ENCODE assay signal across 8 cellular contexts in genomic region chr20:63657260-63657936, GRCh38. TPM values are rescaled to one million over a fixed set of nuclear protein-coding genes. Genes with fewer than 3 reads are reported as not detected.
DNase-seq lines count a peak whose midpoint lies in the region; TF ChIP-seq lines count a peak whose summit lies in the region.

No MANE protein-coding gene starts in this region.

- peaks cover 49% of the 10 kb centered on the region for H3K4me1 Mint-ChIP-seq in dendritic cell treated with granulocyte-macrophage colony-stimulating factor and Interleukin-4, amounts not matched to agents 40 ng/mL and 50 ng/mL, for 4 days (ENCODE audit: low read depth)

- peak overlapping the region; percentile 96 for H3K4me3 Mint-ChIP-seq in dendritic cell treated with granulocyte-macrophage colony-stimulating factor and Interleukin-4, amounts not matched to agents 40 ng/mL and 50 ng/mL, for 4 days

- peaks cover 21% of the 10 kb centered on the region for H3K27me3 Mint-ChIP-seq in dendritic cell treated with granulocyte-macrophage colony-stimulating factor and Interleukin-4, amounts not matched to agents 40 ng/mL and 50 ng/mL, for 4 days

- H3K36me3 Mint-ChIP-seq in dendritic cell treated with granulocyte-macrophage colony-stimulating factor and Interleukin-4, amounts not matched to agents 40 ng/mL and 50 ng/mL, for 4 days (ENCODE audit: low read depth): peaks cover 46% of the 10 kb centered on the region

- H3K9me3 ChIP-seq in MM.1S (replicated peaks; ENCODE audit: insufficient read depth, low read length) (no peaks in the 10 kb centered on the region), neural cell (ENCODE audit: low read length) (no peaks in the 10 kb centered on the region)

- H3K4me1 ChIP-seq in MM.1S (ENCODE audit: low read length): 0 out of 2 replicates have a peak, but pooled peaks cover 4% of the 10 kb centered on the region

- H3K9me3 Mint-ChIP-seq in dendritic cell treated with granulocyte-macrophage colony-stimulating factor and Interleukin-4, amounts not matched to agents 40 ng/mL and 50 ng/mL, for 4 days: no peaks in the 10 kb centered on the region

- H3K79me2 ChIP-seq in MM.1S (ENCODE audit: low read length) (peaks cover 21% of the 10 kb centered on the region), neural cell (replicated peaks; ENCODE audit: insufficient read depth, low read length) (peaks cover 3% of the 10 kb centered on the region)

- H3K27ac ChIP-seq in MM.1S (ENCODE audit: low read length) (no peak overlapping the region), neural cell (ENCODE audit: low read length) (peak overlapping the region; percentile 55)

- TF ChIP-seq CTCF in MM.1S (IDR thresholded peaks at IDR 0.05; ENCODE audit: low read length) (no peak), neural cell (IDR thresholded peaks at IDR 0.05; ENCODE audit: poor library complexity, severe bottlenecking) (no peak)

- H2AFZ ChIP-seq in MM.1S (ENCODE audit: low read length): peak overlapping the region; percentile 95
- peak overlapping the region; percentile 32 for H2AFZ ChIP-seq in neural cell (ENCODE audit: low read depth, low read length)

- no peak for TF ChIP-seq EP300 in neural cell (conservative IDR thresholded peaks at IDR 0.05; ENCODE audit: poor library complexity, severe bottlenecking)

- H3K4me3 ChIP-seq in MM.1S (ENCODE audit: low read length) (peak overlapping the region; percentile 95), neural cell (ENCODE audit: low read length) (peak overlapping the region; percentile 86)

- H3K27ac Mint-ChIP-seq in dendritic cell treated with granulocyte-macrophage colony-stimulating factor and Interleukin-4, amounts not matched to agents 40 ng/mL and 50 ng/mL, for 4 days: peak overlapping the region; percentile 99

- H3K36me3 ChIP-seq in MM.1S (replicated peaks; ENCODE audit: insufficient read depth, low read length) (no peaks in the 10 kb centered on the region), neural cell (ENCODE audit: insufficient read depth, low read length) (no peaks in the 10 kb centered on the region)

- intact Hi-C loops in dendritic cell treated with granulocyte-macrophage colony-stimulating factor and Interleukin-4, amounts not matched to agents 40 ng/mL and 50 ng/mL, for 4 days (cut with micrococcal nuclease): no loop called here

- no peaks in the 10 kb centered on the region for H3K9me2 ChIP-seq in MM.1S (replicated peaks; ENCODE audit: insufficient read depth, low read length)
- no peaks in the 10 kb centered on the region for H3K9me2 ChIP-seq in neural cell (ENCODE audit: insufficient read depth, low read length)

- DNase-seq in NCI-H2227 (lab: John Stamatoyannopoulos, UW; ENCODE audit: unreplicated experiment): peak; percentile 55
- no peak for DNase-seq in NCI-H2227 treated with DMSO at 0.1 percent for 48 hours (lab: John Stamatoyannopoulos, UW)
- no peak for DNase-seq in MM.1S
- no peak for DNase-seq in stimulated activated naive CD4-positive, alpha-beta T cell treated with Interleukin-2 at 50 U/mL for 16 hours (lab: John Stamatoyannopoulos, UW)
- no peak for DNase-seq in SK-N-DZ (ENCODE audit: low spot score)
- DNase-seq in retina: no peak

- H3F3A ChIP-seq in MM.1S (ENCODE audit: insufficient read depth, low read length) (no peaks in the 10 kb centered on the region), neural cell (ENCODE audit: insufficient read depth, low read length, poor library complexity, severe bottlenecking) (no peaks in the 10 kb centered on the region)

- H3K9ac ChIP-seq in MM.1S (ENCODE audit: low read length) (peak overlapping the region; percentile 85; the same call in 1 of the 2 replicates), neural cell (ENCODE audit: low read length) (peak overlapping the region; percentile 64)

- TF ChIP-seq RAD21 in neural cell (conservative IDR thresholded peaks at IDR 0.05): no peak

- H3K4me2 ChIP-seq in MM.1S (ENCODE audit: low read depth, low read length) (peak overlapping the region; percentile 70), neural cell (ENCODE audit: low read length) (no peak overlapping the region)

- H3K27me3 ChIP-seq in MM.1S (replicated peaks; ENCODE audit: insufficient read depth, low read length): peaks cover 26% of the 10 kb centered on the region
- H3K27me3 ChIP-seq in neural cell (ENCODE audit: insufficient read depth, low read depth, low read length): no peaks in the 10 kb centered on the region

- H4K20me1 ChIP-seq in MM.1S (ENCODE audit: insufficient read depth, low read length): no peaks in the 10 kb centered on the region
- H4K20me1 ChIP-seq in neural cell (ENCODE audit: insufficient read depth): no peaks in the 10 kb centered on the region

TF ChIP-seq in neural cell, 6 proteins besides CTCF, POLR2A, EP300 and RAD21:
- TF ChIP-seq TAF1 (IDR thresholded peaks at IDR 0.05; ENCODE audit: low read depth) (no peak), MXI1 (conservative IDR thresholded peaks at IDR 0.05; ENCODE audit: poor library complexity, severe bottlenecking) (no peak), POLR2AphosphoS5 (IDR thresholded peaks at IDR 0.05) (no peak), EZH2 (IDR thresholded peaks at IDR 0.05; ENCODE audit: borderline replicate concordance, insufficient read depth, low read length, poor library complexity, severe bottlenecking) (no peak), SMC3 (conservative IDR thresholded peaks at IDR 0.05; ENCODE audit: poor library complexity) (no peak)
- TF ChIP-seq, protein P1, sequence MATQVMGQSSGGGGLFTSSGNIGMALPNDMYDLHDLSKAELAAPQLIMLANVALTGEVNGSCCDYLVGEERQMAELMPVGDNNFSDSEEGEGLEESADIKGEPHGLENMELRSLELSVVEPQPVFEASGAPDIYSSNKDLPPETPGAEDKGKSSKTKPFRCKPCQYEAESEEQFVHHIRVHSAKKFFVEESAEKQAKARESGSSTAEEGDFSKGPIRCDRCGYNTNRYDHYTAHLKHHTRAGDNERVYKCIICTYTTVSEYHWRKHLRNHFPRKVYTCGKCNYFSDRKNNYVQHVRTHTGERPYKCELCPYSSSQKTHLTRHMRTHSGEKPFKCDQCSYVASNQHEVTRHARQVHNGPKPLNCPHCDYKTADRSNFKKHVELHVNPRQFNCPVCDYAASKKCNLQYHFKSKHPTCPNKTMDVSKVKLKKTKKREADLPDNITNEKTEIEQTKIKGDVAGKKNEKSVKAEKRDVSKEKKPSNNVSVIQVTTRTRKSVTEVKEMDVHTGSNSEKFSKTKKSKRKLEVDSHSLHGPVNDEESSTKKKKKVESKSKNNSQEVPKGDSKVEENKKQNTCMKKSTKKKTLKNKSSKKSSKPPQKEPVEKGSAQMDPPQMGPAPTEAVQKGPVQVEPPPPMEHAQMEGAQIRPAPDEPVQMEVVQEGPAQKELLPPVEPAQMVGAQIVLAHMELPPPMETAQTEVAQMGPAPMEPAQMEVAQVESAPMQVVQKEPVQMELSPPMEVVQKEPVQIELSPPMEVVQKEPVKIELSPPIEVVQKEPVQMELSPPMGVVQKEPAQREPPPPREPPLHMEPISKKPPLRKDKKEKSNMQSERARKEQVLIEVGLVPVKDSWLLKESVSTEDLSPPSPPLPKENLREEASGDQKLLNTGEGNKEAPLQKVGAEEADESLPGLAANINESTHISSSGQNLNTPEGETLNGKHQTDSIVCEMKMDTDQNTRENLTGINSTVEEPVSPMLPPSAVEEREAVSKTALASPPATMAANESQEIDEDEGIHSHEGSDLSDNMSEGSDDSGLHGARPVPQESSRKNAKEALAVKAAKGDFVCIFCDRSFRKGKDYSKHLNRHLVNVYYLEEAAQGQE (IDR thresholded peaks at IDR 0.05; ENCODE audit: borderline replicate concordance): no peak
TF ChIP-seq in neural cell: peak in this region for 0.

RNA-seq across cellular contexts. Expression of gene RTEL1, which starts 0.7 kb away (rescaled TPM):
- 29.2 and 31.9 TPM in 2 replicates for polyA plus RNA-seq in neural cell
- polyA minus RNA-seq in neural cell: 10.7 and 17.8 TPM in 2 replicates
- 18.3 and 19.3 TPM in 2 replicates for polyA plus RNA-seq in SK-N-DZ (2014; cell fraction: cytosol; rRNA removed)
- 124 and 166 TPM in 2 replicates for polyA plus RNA-seq in SK-N-DZ (2014; cell fraction: nucleus; rRNA removed)

RNA-seq across cellular contexts. Expression of gene STMN3, which starts 4.2 kb away (rescaled TPM):
- 268 and 322 TPM in 2 replicates for polyA plus RNA-seq in neural cell
- 161 and 172 TPM in 2 replicates for polyA minus RNA-seq in neural cell
- polyA plus RNA-seq in SK-N-DZ (2014; cell fraction: cytosol; rRNA removed): 328 and 395 TPM in 2 replicates
- polyA plus RNA-seq in SK-N-DZ (2014; cell fraction: nucleus; rRNA removed): 365 and 369 TPM in 2 replicates

RNA-seq across cellular contexts. Expression of gene GMEB2, which starts 30.5 kb away (rescaled TPM):
- 13.7 and 14.1 TPM in 2 replicates for polyA plus RNA-seq in neural cell
- 16.0 and 17.8 TPM in 2 replicates for polyA minus RNA-seq in neural cell
- 21.0 and 24.1 TPM in 2 replicates for polyA plus RNA-seq in SK-N-DZ (2014; cell fraction: cytosol; rRNA removed)
- 27.4 and 33.7 TPM in 2 replicates for polyA plus RNA-seq in SK-N-DZ (2014; cell fraction: nucleus; rRNA removed)

RNA-seq across cellular contexts. Expression of gene TNFRSF6B, which starts 39.1 kb away (rescaled TPM):
- 9.4 TPM in 1 of 2 replicates, not detected in the other for polyA plus RNA-seq in neural cell
- polyA minus RNA-seq in neural cell: not detected in 2 replicates
- polyA plus RNA-seq in SK-N-DZ (2014; cell fraction: cytosol; rRNA removed): 0.69 and 1.8 TPM in 2 replicates
- polyA plus RNA-seq in SK-N-DZ (2014; cell fraction: nucleus; rRNA removed): 2.0 and 15.0 TPM in 2 replicates

RNA-seq across cellular contexts. Expression of gene ARFRP1, which starts 50.4 kb away (rescaled TPM):
- 70.9 and 78.0 TPM in 2 replicates for polyA plus RNA-seq in neural cell
- 24.1 and 24.7 TPM in 2 replicates for polyA minus RNA-seq in neural cell
- polyA plus RNA-seq in SK-N-DZ (2014; cell fraction: cytosol; rRNA removed): 72.1 and 74.1 TPM in 2 replicates
- polyA plus RNA-seq in SK-N-DZ (2014; cell fraction: nucleus; rRNA removed): 137 and 172 TPM in 2 replicates
